Comparison of ENCODE assay signal across 11 cellular contexts in genomic region chr13:44710576-44710975, GRCh38.
A peak's percentile ranks its signal among the peaks of the same experiment; 100 is the strongest.
DNase-seq lines count a peak whose midpoint lies in the region; ATAC-seq, FAIRE-seq and TF ChIP-seq lines count a peak whose summit lies in the region.
"Had no signal": no experiment of that assay in that cellular context is flagged by ENCODE, and none has a peak within 500 bp of the region (broad histone marks: within the 10 kb centered on the region; RNA-seq: fewer than 3 reads in every experiment).

No MANE protein-coding gene starts in this region.

- no peaks in the 10 kb centered on the region for H3K4me1 Mint-ChIP-seq in effector memory CD8-positive, alpha-beta T cell (ENCODE audit: low read depth in 2 of 2)

- DNase-seq in GM12891 (ENCODE audit: insufficient read length, low spot score) (peak; percentile 25), mammary epithelial cell (peak; percentile 91), smooth muscle cell of the brain vasculature (ENCODE audit: low read depth, low spot score) (peak; percentile 63), NCI-H1048 (lab: John Stamatoyannopoulos, UW) (no peak)
- DNase-seq in effector memory CD8-positive, alpha-beta T cell = no peak

- in situ Hi-C loops in mammary epithelial cell (cut with MboI; ENCODE audit: low sequenced_read_pairs in 2 of 2) = no loop called here

- peak overlapping the region; percentile 48 for H3K4me2 ChIP-seq in mammary epithelial cell (ENCODE audit: insufficient read depth, low read depth, low read length)

- H3K27ac ChIP-seq in mammary epithelial cell (ENCODE audit: insufficient read depth, low read depth, low read length) = peak overlapping the region; percentile 94

- TF ChIP-seq CTCF in mammary epithelial cell (conservative IDR thresholded peaks at IDR 0.05 in 1 of 2, IDR thresholded peaks at IDR 0.05 in 1 of 2; ENCODE audit: extremely low read depth in 1 of 2, insufficient read depth in 1 of 2, low read depth in 1 of 2, low read length in 2 of 2) = no peak

- H3K36me3 Mint-ChIP-seq in effector memory CD8-positive, alpha-beta T cell (ENCODE audit: insufficient read depth) = peaks cover 3% of the 10 kb centered on the region

- ATAC-seq in HG03558 (IDR thresholded peaks at IDR 0.05; ENCODE audit: extremely low read depth, unreplicated experiment) = peak; percentile 75
- ATAC-seq in GM21390 (IDR thresholded peaks at IDR 0.05; ENCODE audit: unreplicated experiment) = no peak
- no peak for ATAC-seq in effector memory CD8-positive, alpha-beta T cell (replicated peaks)
- no peak for ATAC-seq in HG03095 (IDR thresholded peaks at IDR 0.05; ENCODE audit: unreplicated experiment)
- ATAC-seq: Panc1 had no signal

- H3K79me2 ChIP-seq in mammary epithelial cell (ENCODE audit: insufficient read depth, low read length) = no peaks in the 10 kb centered on the region

- FAIRE-seq in GM12891 (lab: Jason Lieb, UNC) = peak; percentile 60
- FAIRE-seq: endometrium had no signal

- H2AFZ ChIP-seq in mammary epithelial cell (ENCODE audit: low read depth, low read length) = no peak overlapping the region

- TF ChIP-seq POLR2A in GM12891 (IDR thresholded peaks at IDR 0.05; ENCODE audit: low read depth, low read length) = no peak

- H3K27ac Mint-ChIP-seq in effector memory CD8-positive, alpha-beta T cell = no peak overlapping the region

- WGBS in mammary epithelial cell (ENCODE audit: low coverage, missing lambda C conversion rate) = 33% methylated on average over 2 of the region's 2 CpGs

- peaks cover 3% of the 10 kb centered on the region for H3K9me3 ChIP-seq in mammary epithelial cell (replicated peaks; ENCODE audit: insufficient read depth, low read length)

- no TSS peak for BruUV-seq in mammary epithelial cell (replicated peaks; lab: Mats Ljungman, UMichigan)

- peak overlapping the region; percentile 42 for H3K9ac ChIP-seq in mammary epithelial cell (ENCODE audit: insufficient read depth, low read length)

- no peaks in the 10 kb centered on the region for H4K20me1 ChIP-seq in mammary epithelial cell (ENCODE audit: insufficient read depth, low read length)

- peaks cover 0 to 24% of the 10 kb centered on the region in 2 donors for H3K27me3 Mint-ChIP-seq in effector memory CD8-positive, alpha-beta T cell

- H3K4me1 ChIP-seq in mammary epithelial cell (ENCODE audit: insufficient read depth, low read length) = peaks cover 54% of the 10 kb centered on the region

- no peaks in the 10 kb centered on the region for H3K27me3 ChIP-seq in mammary epithelial cell (ENCODE audit: insufficient read depth, low read length)

- H3K36me3 ChIP-seq in mammary epithelial cell (ENCODE audit: insufficient read depth, low read length) = peaks cover 3% of the 10 kb centered on the region

- no peak overlapping the region for H3K4me3 ChIP-seq in mammary epithelial cell (replicated peaks in 1 of 3; ENCODE audit: insufficient read depth in 1 of 3, low read depth in 2 of 3, low read length in 3 of 3)
- H3K4me3 ChIP-seq: skin epidermis had no signal

- no peak overlapping the region for H3K4me3 Mint-ChIP-seq in effector memory CD8-positive, alpha-beta T cell

- intact Hi-C loops in mammary epithelial cell (cut with micrococcal nuclease) = loop anchor here (1.0 to 5.0 kb wide), 3 partner anchors 106 to 228 kb away; no protein-coding TSS in a partner anchor

- CTCF ChIA-PET in mammary epithelial cell (lab: Charles Lee; ENCODE audit: low non-redundant PET) = no interaction called here

- H3K9me3 Mint-ChIP-seq in effector memory CD8-positive, alpha-beta T cell = no peaks in the 10 kb centered on the region

- dilution Hi-C loops in mammary epithelial cell (cut with HindIII; ENCODE audit: low sequenced_read_pairs) = no loop called here

TF ChIP-seq in GM12891, 5 proteins besides CTCF, POLR2A, EP300 and RAD21:
- TF ChIP-seq TAF1 (IDR thresholded peaks at IDR 0.05; ENCODE audit: low read depth, low read length) (no peak), SPI1 (IDR thresholded peaks at IDR 0.05; ENCODE audit: low read depth, low read length) (peak; percentile 54)

Comparison
In these comparisons a context has a peak if more than half of its experiments do, and no peak if none do; other contexts are left out.
1. DNase-seq: peak in GM12891 (single experiment), mammary epithelial cell (single experiment) and smooth muscle cell of the brain vasculature (single experiment); none in effector memory CD8-positive, alpha-beta T cell (0 of 3) and NCI-H1048 (single experiment).